ENCODE assay signal across 20 cellular contexts in the genomic region with DNA sequence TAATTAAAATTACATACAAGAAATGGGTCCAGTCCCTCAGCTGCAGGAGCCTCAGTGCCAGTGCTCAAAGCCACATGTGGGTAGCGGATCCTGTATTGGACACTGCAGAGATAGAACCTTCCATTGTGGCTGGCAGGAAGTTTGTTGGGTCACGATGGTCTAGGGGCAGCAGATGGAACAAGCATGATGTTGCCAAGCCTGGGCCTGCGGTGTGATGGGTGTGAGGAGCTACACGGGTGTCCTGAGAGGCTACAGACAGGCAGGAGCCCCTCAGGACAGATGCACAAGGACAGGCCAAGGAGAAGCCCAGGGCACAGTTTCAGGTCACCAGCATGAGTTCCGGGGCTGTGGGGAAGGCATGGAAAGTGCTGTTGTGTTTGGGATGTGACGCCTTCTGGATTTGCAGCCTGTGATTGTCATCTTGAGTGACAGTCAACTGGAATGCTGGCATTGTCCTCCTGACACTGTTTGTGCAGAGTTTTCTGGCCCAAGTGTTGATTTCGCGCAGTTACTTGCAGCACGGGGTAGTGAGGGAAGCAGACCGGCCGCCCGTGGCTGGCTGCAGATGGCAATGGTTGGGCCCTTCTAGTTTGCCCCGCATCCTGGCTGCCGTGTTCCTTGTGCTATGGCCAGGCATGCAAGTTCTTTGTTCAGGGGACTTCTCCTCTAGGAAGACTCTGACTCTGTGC.
"Had no signal": no experiment of that assay in that cellular context is flagged by ENCODE, and none has a peak within 500 bp of the region (broad histone marks: within the 10 kb centered on the region; RNA-seq: fewer than 3 reads in every experiment).

No MANE protein-coding gene starts in this region.

- H3K36me3 ChIP-seq: cardiac muscle cell, lower lobe of right lung, right lobe of liver, thoracic aorta had no signal

- H3K9me3 ChIP-seq: lower lobe of right lung, right lobe of liver, thoracic aorta had no signal

- DNase-seq: activated CD4-positive, alpha-beta T cell treated with anti-CD3 and anti-CD28 coated beads, Interleukin-2, amount 10 ng/mL, durations not matched to agents 7 days and 5 days; activated CD4-positive, CD25-positive, alpha-beta regulatory T cell; activated effector memory CD4-positive, alpha-beta T cell treated with Interleukin-2 at 50 U/mL for 16 hours; activated T-cell treated with anti-CD3 and anti-CD28 coated beads, Interleukin-2, amount 50 U/mL, for 1 hour; endodermal cell; erythroblast; left cardiac atrium; lower lobe of right lung; midbrain; naive B cell; right lobe of liver; stimulated activated CD4-positive, alpha-beta T cell treated with anti-CD3 and anti-CD28 coated beads, Interleukin-12 subunit alpha, Interleukin-12 subunit beta, amount 100 ng/mL, for 4 hours; stimulated activated naive CD8-positive, alpha-beta T cell treated with anti-CD3 and anti-CD28 coated beads, Interleukin-15, Interleukin-2, amounts not matched to agents 100 U/mL and 50 U/mL, for 24 hours; T-helper 2 cell had no signal

- H3K27me3 Mint-ChIP-seq: activated CD4-positive, alpha-beta T cell treated with anti-CD3 and anti-CD28 coated beads, Interleukin-2, amount 10 ng/mL, durations not matched to agents 7 days and 5 days; activated naive CD8-positive, alpha-beta T cell; dendritic cell treated with granulocyte-macrophage colony-stimulating factor and Interleukin-4, amounts not matched to agents 40 ng/mL and 50 ng/mL, for 4 days; progenitor cell of endocrine pancreas had no signal

- H3K4me3 ChIP-seq: cardiac muscle cell, lower lobe of right lung, right lobe of liver, thoracic aorta had no signal

- H3K36me3 Mint-ChIP-seq: naive B cell had no signal

- H3K9me3 Mint-ChIP-seq: activated CD4-positive, alpha-beta T cell treated with anti-CD3 and anti-CD28 coated beads, Interleukin-2, amount 10 ng/mL, durations not matched to agents 7 days and 5 days; dendritic cell treated with granulocyte-macrophage colony-stimulating factor and Interleukin-4, amounts not matched to agents 40 ng/mL and 50 ng/mL, for 4 days; endodermal cell had no signal

- H3K27me3 ChIP-seq: cardiac muscle cell, right lobe of liver had no signal

- H3K27ac Mint-ChIP-seq: activated CD4-positive, alpha-beta T cell treated with anti-CD3 and anti-CD28 coated beads, Interleukin-2, amount 10 ng/mL, durations not matched to agents 7 days and 5 days; activated naive CD8-positive, alpha-beta T cell; dendritic cell treated with granulocyte-macrophage colony-stimulating factor and Interleukin-4, amounts not matched to agents 40 ng/mL and 50 ng/mL, for 4 days; endodermal cell; progenitor cell of endocrine pancreas had no signal

- ATAC-seq: left cardiac atrium; lower lobe of right lung; right lobe of liver; SK-N-SH treated with all-trans-retinoic acid at 6 μM for 48 hours; stimulated activated naive CD8-positive, alpha-beta T cell treated with anti-CD3 and anti-CD28 coated beads, Interleukin-15, Interleukin-2, amounts not matched to agents 100 U/mL and 50 U/mL, for 24 hours had no signal

- H3K4me1 ChIP-seq: lower lobe of right lung, right lobe of liver had no signal

- H3K4me3 Mint-ChIP-seq: activated CD4-positive, alpha-beta T cell treated with anti-CD3 and anti-CD28 coated beads, Interleukin-2, amount 10 ng/mL, durations not matched to agents 7 days and 5 days; activated naive CD8-positive, alpha-beta T cell; dendritic cell treated with granulocyte-macrophage colony-stimulating factor and Interleukin-4, amounts not matched to agents 40 ng/mL and 50 ng/mL, for 4 days; endodermal cell; naive B cell had no signal

- H3K27ac ChIP-seq: cardiac muscle cell, lower lobe of right lung, right lobe of liver, thoracic aorta had no signal
